Comparison of ENCODE assay signal across 1 cellular context in the genomic region with DNA sequence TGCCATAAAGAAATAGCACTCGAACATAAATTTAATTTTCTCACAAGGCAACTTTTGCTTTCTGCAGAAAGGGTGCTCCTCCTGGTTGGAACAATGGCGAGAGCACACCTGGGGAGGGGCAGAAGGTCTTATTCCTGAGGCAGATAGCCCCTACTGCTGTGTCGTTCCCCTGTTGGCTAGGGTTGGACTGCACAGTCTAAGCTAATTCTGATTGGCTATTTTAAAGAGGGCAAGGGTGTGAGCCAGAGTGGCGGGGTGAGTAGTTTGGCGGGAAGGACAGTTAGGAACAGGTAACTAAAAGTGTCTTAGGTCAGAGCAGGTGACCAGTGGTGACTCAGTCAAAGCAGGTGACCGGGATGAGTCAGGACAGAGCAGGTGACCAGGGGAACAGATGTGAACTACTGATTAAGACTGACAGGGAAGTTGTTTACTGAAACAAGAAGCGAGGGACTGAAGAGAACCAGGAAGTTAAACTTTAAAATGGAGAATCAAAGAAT.
TF ChIP-seq lines count a peak whose summit lies in the region.

No MANE protein-coding gene starts in this region.

TF ChIP-seq in K562, 482 proteins besides CTCF, POLR2A, EP300 and RAD21 (continued from another document and continues in another):
- TF ChIP-seq ILK (tag; IDR thresholded peaks at IDR 0.05; ENCODE audit: borderline replicate concordance, low read depth) (no peak), ZNF354B (CRISPR knock-in tag; IDR thresholded peaks at IDR 0.05) (no peak), MBD2 (IDR thresholded peaks at IDR 0.05; ENCODE audit: borderline replicate concordance, low read depth) (no peak), RNF2 (IDR thresholded peaks at IDR 0.05) (no peak), TAF9B (IDR thresholded peaks at IDR 0.05; ENCODE audit: partially characterized antibody) (peak; percentile 75), BHLHE40 (IDR thresholded peaks at IDR 0.05; ENCODE audit: low read length) (peak; percentile 86), POLR2AphosphoS5 (IDR thresholded peaks at IDR 0.05; ENCODE audit: control insufficient read depth, insufficient read depth, low read depth, low read length) (no peak), ARHGAP35 (IDR thresholded peaks at IDR 0.05; ENCODE audit: partially characterized antibody) (no peak), ZNF785 (CRISPR knock-in tag; IDR thresholded peaks at IDR 0.05) (no peak), MYBL2 (IDR thresholded peaks at IDR 0.05; ENCODE audit: low read depth) (peak; percentile 91), MYBL2 (CRISPR knock-in tag; IDR thresholded peaks at IDR 0.05; ENCODE audit: borderline replicate concordance) (no peak), GABPA (tag; conservative IDR thresholded peaks at IDR 0.05; ENCODE audit: low read depth) (0 out of 2 replicates have a peak, but pooled peaks have one; percentile 11), DPF2 (IDR thresholded peaks at IDR 0.05) (peak; percentile 77), POLR2H (tag; IDR thresholded peaks at IDR 0.05; ENCODE audit: low read depth) (no peak), ZBTB17 (CRISPR knock-in tag; IDR thresholded peaks at IDR 0.05) (no peak), JUNB (CRISPR knock-in tag; conservative IDR thresholded peaks at IDR 0.05) (0 out of 2 replicates have a peak, but pooled peaks have one; percentile 14), BRF1 (IDR thresholded peaks at IDR 0.05; ENCODE audit: borderline replicate concordance, extremely low read depth, insufficient read length) (no peak), SPI1 (IDR thresholded peaks at IDR 0.05; ENCODE audit: borderline replicate concordance, low read depth, low read length) (no peak), EGR1 (conservative IDR thresholded peaks at IDR 0.05) (no peak), PHB2 (IDR thresholded peaks at IDR 0.05; ENCODE audit: low read depth) (no peak), POLR2G (IDR thresholded peaks at IDR 0.05; ENCODE audit: low read depth, low read length) (no peak), SAP30 (IDR thresholded peaks at IDR 0.05; ENCODE audit: borderline replicate concordance, insufficient read depth, low read depth, low read length, poor library complexity, severe bottlenecking) (no peak), ZNF217 (CRISPR knock-in tag; IDR thresholded peaks at IDR 0.05) (no peak), CCNT2 (IDR thresholded peaks at IDR 0.05; ENCODE audit: borderline replicate concordance, extremely low read depth, insufficient read length, low read depth, low read length) (no peak), CXXC5 (CRISPR knock-in tag; IDR thresholded peaks at IDR 0.05) (peak; percentile 35; the same call in 1 of the 2 replicates), NR1H2 (CRISPR knock-in tag; IDR thresholded peaks at IDR 0.05) (no peak), SMAD1 (IDR thresholded peaks at IDR 0.05; ENCODE audit: low read depth, low read length, partially characterized antibody) (no peak), CBX8 (IDR thresholded peaks at IDR 0.05; ENCODE audit: borderline replicate concordance, extremely low read depth, low read depth, low read length, poor library complexity, severe bottlenecking) (no peak), KAT2B (IDR thresholded peaks at IDR 0.05; ENCODE audit: low read depth, low read length) (no peak), HDAC6 (IDR thresholded peaks at IDR 0.05; ENCODE audit: low read depth, low read length) (no peak), ZNF274 (IDR thresholded peaks at IDR 0.05; ENCODE audit: borderline replicate concordance, low read depth, low read length) (no peak), SLC30A9 (CRISPR knock-in tag; IDR thresholded peaks at IDR 0.05) (no peak), SIX5 (IDR thresholded peaks at IDR 0.05; ENCODE audit: borderline replicate concordance in 1 of 2, insufficient read depth in 1 of 2, low read depth in 1 of 2, low read length in 2 of 2) (no peak), CBX5 (IDR thresholded peaks at IDR 0.05; ENCODE audit: borderline replicate concordance, low read depth) (peak; percentile 85; the same call in 1 of the 2 replicates), HSF4 (CRISPR knock-in tag; IDR thresholded peaks at IDR 0.05; ENCODE audit: borderline replicate concordance) (no peak), NFE2L1 (tag; IDR thresholded peaks at IDR 0.05; ENCODE audit: borderline replicate concordance, low read depth) (no peak), ZNF699 (CRISPR knock-in tag; IDR thresholded peaks at IDR 0.05; ENCODE audit: insufficient replicate concordance) (no peak), FOXK1 (CRISPR knock-in tag; IDR thresholded peaks at IDR 0.05; ENCODE audit: borderline replicate concordance) (no peak), RBM39 (optimal IDR thresholded peaks at IDR 0.05; ENCODE audit: low read depth, low read length) (no peak), SREBF2 (CRISPR knock-in tag; IDR thresholded peaks at IDR 0.05) (no peak), ZNF197 (CRISPR knock-in tag; IDR thresholded peaks at IDR 0.05; ENCODE audit: low read depth) (0 out of 2 replicates have a peak, but pooled peaks have one; percentile 30), ZNF121 (CRISPR knock-in tag; conservative IDR thresholded peaks at IDR 0.05) (no peak), ZNF134 (CRISPR knock-in tag; conservative IDR thresholded peaks at IDR 0.05) (no peak), NR4A1 (CRISPR knock-in tag; IDR thresholded peaks at IDR 0.05) (no peak), NR4A1 (tag; IDR thresholded peaks at IDR 0.05) (no peak), HMG20B (CRISPR knock-in tag; IDR thresholded peaks at IDR 0.05) (no peak), ZNF445 (CRISPR knock-in tag; IDR thresholded peaks at IDR 0.05; ENCODE audit: low read depth) (no peak), NCOA2 (IDR thresholded peaks at IDR 0.05; ENCODE audit: partially characterized antibody in 2 of 2) (no peak), CREBBP (IDR thresholded peaks at IDR 0.05; ENCODE audit: low read depth, low read length) (no peak)
- TF ChIP-seq, protein P1, sequence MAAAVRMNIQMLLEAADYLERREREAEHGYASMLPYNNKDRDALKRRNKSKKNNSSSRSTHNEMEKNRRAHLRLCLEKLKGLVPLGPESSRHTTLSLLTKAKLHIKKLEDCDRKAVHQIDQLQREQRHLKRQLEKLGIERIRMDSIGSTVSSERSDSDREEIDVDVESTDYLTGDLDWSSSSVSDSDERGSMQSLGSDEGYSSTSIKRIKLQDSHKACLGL (CRISPR knock-in tag; IDR thresholded peaks at IDR 0.05; ENCODE audit: borderline replicate concordance, poor library complexity, severe bottlenecking): no peak
- TF ChIP-seq, protein P2, sequence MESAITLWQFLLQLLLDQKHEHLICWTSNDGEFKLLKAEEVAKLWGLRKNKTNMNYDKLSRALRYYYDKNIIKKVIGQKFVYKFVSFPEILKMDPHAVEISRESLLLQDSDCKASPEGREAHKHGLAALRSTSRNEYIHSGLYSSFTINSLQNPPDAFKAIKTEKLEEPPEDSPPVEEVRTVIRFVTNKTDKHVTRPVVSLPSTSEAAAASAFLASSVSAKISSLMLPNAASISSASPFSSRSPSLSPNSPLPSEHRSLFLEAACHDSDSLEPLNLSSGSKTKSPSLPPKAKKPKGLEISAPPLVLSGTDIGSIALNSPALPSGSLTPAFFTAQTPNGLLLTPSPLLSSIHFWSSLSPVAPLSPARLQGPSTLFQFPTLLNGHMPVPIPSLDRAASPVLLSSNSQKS (CRISPR knock-in tag; IDR thresholded peaks at IDR 0.05): no peak
- TF ChIP-seq, protein P3, sequence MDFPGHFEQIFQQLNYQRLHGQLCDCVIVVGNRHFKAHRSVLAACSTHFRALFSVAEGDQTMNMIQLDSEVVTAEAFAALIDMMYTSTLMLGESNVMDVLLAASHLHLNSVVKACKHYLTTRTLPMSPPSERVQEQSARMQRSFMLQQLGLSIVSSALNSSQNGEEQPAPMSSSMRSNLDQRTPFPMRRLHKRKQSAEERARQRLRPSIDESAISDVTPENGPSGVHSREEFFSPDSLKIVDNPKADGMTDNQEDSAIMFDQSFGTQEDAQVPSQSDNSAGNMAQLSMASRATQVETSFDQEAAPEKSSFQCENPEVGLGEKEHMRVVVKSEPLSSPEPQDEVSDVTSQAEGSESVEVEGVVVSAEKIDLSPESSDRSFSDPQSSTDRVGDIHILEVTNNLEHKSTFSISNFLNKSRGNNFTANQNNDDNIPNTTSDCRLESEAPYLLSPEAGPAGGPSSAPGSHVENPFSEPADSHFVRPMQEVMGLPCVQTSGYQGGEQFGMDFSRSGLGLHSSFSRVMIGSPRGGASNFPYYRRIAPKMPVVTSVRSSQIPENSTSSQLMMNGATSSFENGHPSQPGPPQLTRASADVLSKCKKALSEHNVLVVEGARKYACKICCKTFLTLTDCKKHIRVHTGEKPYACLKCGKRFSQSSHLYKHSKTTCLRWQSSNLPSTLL (IDR thresholded peaks at IDR 0.05): no peak
- TF ChIP-seq, protein P4, sequence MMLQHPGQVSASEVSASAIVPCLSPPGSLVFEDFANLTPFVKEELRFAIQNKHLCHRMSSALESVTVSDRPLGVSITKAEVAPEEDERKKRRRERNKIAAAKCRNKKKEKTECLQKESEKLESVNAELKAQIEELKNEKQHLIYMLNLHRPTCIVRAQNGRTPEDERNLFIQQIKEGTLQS (IDR thresholded peaks at IDR 0.05): peak; percentile 97
- TF ChIP-seq, protein P4 (CRISPR knock-in tag; conservative IDR thresholded peaks at IDR 0.05): peak; percentile 85
- TF ChIP-seq, protein P5, sequence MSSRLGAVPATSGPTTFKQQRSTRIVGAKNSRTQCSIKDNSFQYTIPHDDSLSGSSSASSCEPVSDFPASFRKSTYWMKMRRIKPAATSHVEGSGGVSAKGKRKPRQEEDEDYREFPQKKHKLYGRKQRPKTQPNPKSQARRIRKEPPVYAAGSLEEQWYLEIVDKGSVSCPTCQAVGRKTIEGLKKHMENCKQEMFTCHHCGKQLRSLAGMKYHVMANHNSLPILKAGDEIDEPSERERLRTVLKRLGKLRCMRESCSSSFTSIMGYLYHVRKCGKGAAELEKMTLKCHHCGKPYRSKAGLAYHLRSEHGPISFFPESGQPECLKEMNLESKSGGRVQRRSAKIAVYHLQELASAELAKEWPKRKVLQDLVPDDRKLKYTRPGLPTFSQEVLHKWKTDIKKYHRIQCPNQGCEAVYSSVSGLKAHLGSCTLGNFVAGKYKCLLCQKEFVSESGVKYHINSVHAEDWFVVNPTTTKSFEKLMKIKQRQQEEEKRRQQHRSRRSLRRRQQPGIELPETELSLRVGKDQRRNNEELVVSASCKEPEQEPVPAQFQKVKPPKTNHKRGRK (tag; IDR thresholded peaks at IDR 0.05): no peak
- TF ChIP-seq, protein P6, sequence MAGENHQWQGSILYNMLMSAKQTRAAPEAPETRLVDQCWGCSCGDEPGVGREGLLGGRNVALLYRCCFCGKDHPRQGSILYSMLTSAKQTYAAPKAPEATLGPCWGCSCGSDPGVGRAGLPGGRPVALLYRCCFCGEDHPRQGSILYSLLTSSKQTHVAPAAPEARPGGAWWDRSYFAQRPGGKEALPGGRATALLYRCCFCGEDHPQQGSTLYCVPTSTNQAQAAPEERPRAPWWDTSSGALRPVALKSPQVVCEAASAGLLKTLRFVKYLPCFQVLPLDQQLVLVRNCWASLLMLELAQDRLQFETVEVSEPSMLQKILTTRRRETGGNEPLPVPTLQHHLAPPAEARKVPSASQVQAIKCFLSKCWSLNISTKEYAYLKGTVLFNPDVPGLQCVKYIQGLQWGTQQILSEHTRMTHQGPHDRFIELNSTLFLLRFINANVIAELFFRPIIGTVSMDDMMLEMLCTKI (IDR thresholded peaks at IDR 0.05; ENCODE audit: partially characterized antibody): no peak
- TF ChIP-seq, protein P7, sequence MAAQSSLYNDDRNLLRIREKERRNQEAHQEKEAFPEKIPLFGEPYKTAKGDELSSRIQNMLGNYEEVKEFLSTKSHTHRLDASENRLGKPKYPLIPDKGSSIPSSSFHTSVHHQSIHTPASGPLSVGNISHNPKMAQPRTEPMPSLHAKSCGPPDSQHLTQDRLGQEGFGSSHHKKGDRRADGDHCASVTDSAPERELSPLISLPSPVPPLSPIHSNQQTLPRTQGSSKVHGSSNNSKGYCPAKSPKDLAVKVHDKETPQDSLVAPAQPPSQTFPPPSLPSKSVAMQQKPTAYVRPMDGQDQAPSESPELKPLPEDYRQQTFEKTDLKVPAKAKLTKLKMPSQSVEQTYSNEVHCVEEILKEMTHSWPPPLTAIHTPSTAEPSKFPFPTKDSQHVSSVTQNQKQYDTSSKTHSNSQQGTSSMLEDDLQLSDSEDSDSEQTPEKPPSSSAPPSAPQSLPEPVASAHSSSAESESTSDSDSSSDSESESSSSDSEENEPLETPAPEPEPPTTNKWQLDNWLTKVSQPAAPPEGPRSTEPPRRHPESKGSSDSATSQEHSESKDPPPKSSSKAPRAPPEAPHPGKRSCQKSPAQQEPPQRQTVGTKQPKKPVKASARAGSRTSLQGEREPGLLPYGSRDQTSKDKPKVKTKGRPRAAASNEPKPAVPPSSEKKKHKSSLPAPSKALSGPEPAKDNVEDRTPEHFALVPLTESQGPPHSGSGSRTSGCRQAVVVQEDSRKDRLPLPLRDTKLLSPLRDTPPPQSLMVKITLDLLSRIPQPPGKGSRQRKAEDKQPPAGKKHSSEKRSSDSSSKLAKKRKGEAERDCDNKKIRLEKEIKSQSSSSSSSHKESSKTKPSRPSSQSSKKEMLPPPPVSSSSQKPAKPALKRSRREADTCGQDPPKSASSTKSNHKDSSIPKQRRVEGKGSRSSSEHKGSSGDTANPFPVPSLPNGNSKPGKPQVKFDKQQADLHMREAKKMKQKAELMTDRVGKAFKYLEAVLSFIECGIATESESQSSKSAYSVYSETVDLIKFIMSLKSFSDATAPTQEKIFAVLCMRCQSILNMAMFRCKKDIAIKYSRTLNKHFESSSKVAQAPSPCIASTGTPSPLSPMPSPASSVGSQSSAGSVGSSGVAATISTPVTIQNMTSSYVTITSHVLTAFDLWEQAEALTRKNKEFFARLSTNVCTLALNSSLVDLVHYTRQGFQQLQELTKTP (IDR thresholded peaks at IDR 0.05; ENCODE audit: low read depth in 1 of 2, partially characterized antibody in 2 of 2): peak; percentile 38 to 92
- TF ChIP-seq, protein P8, sequence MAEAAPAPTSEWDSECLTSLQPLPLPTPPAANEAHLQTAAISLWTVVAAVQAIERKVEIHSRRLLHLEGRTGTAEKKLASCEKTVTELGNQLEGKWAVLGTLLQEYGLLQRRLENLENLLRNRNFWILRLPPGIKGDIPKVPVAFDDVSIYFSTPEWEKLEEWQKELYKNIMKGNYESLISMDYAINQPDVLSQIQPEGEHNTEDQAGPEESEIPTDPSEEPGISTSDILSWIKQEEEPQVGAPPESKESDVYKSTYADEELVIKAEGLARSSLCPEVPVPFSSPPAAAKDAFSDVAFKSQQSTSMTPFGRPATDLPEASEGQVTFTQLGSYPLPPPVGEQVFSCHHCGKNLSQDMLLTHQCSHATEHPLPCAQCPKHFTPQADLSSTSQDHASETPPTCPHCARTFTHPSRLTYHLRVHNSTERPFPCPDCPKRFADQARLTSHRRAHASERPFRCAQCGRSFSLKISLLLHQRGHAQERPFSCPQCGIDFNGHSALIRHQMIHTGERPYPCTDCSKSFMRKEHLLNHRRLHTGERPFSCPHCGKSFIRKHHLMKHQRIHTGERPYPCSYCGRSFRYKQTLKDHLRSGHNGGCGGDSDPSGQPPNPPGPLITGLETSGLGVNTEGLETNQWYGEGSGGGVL (CRISPR knock-in tag; IDR thresholded peaks at IDR 0.05): no peak
